Comparison of ENCODE assay signal across 11 cellular contexts in the genomic region with DNA sequence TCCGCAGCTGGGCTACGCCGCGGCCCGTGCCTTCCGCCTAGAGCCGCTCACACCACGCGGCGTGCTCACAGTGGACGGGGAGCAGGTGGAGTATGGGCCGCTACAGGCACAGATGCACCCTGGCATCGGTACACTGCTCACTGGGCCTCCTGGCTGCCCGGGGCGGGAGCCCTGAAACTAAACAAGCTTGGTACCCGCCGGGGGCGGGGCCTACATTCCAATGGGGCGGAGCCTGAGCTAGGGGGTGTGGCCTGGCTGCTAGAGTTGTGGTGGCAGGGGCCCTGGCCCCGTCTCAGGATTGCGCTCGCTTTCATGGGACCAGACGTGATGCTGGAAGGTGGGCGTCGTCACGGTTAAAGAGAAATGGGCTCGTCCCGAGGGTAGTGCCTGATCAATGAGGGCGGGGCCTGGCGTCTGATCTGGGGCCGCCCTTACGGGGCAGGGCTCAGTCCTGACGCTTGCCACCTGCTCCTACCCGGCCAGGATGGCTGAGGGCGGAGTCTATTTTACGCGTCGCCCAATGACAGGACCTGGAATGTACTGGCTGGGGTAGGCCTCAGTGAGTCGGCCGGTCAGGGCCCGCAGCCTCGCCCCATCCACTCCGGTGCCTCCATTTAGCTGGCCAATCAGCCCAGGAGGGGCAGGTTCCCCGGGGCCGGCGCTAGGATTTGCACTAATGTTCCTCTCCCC. TPM values are rescaled to one million over a fixed set of nuclear protein-coding genes. Genes with fewer than 3 reads are reported as not detected.
DNase-seq lines count a peak whose midpoint lies in the region; ATAC-seq and TF ChIP-seq lines count a peak whose summit lies in the region.
"Had no signal": no experiment of that assay in that cellular context is flagged by ENCODE, and none has a peak within 500 bp of the region (broad histone marks: within the 10 kb centered on the region; RNA-seq: fewer than 3 reads in every experiment).

No MANE protein-coding gene starts in this region.

- H3K9me3 Mint-ChIP-seq in glutamatergic neuron (ENCODE audit: unreplicated experiment): peaks cover 9% of the 10 kb centered on the region
- H3K9me3 Mint-ChIP-seq: activated naive CD8-positive, alpha-beta T cell treated with anti-CD3 and anti-CD28 coated beads, Interleukin-2, amount 10 ng/mL, durations not matched to agents 7 days and 5 days had no signal

- H3K36me3 ChIP-seq in prostate gland (no peaks in the 10 kb centered on the region), body of pancreas (replicated peaks in 1 of 2; ENCODE audit: insufficient read depth in 1 of 2, low read depth in 2 of 2) (no peaks in the 10 kb centered on the region)

- peak overlapping the region; percentile 58 to 63 for H3K27ac ChIP-seq in prostate gland
- peak overlapping the region in 2 of 4 donors; percentile 21 to 64 for H3K27ac ChIP-seq in body of pancreas

- intact Hi-C loops in prostate gland (cut with DNase I): no loop called here
- intact Hi-C loops in body of pancreas (cut with DNase I): no loop called here

- TF ChIP-seq POLR2A in prostate gland (IDR thresholded peaks at IDR 0.05): no peak
- peak in 1 of 3 donors; percentile 8 for TF ChIP-seq POLR2A in body of pancreas (IDR thresholded peaks at IDR 0.05)

- WGBS in prostate gland: 59% methylated on average over 46 of the region's 46 CpGs
- WGBS in body of pancreas, 2 donors: 65 to 81% methylated on average over 32 to 35 of the region's 46 CpGs

- H3K27me3 ChIP-seq in prostate gland (replicated peaks; ENCODE audit: insufficient read depth): no peaks in the 10 kb centered on the region
- H3K27me3 ChIP-seq in body of pancreas: no peaks in the 10 kb centered on the region

- peak overlapping the region; percentile 89 for H3K4me3 Mint-ChIP-seq in glutamatergic neuron (ENCODE audit: unreplicated experiment)
- H3K4me3 Mint-ChIP-seq: activated naive CD8-positive, alpha-beta T cell treated with anti-CD3 and anti-CD28 coated beads, Interleukin-2, amount 10 ng/mL, durations not matched to agents 7 days and 5 days had no signal

- peaks cover 14% of the 10 kb centered on the region for H3K4me1 Mint-ChIP-seq in glutamatergic neuron (ENCODE audit: low read depth, unreplicated experiment)

- H3K9me3 ChIP-seq in prostate gland: no peaks in the 10 kb centered on the region
- H3K9me3 ChIP-seq in body of pancreas: no peaks in the 10 kb centered on the region

- H3K4me3 ChIP-seq in prostate gland (no peak overlapping the region), body of pancreas (no peak overlapping the region)

- H3K27me3 Mint-ChIP-seq in glutamatergic neuron (ENCODE audit: unreplicated experiment): peaks cover 3% of the 10 kb centered on the region
- H3K27me3 Mint-ChIP-seq: activated naive CD8-positive, alpha-beta T cell treated with anti-CD3 and anti-CD28 coated beads, Interleukin-2, amount 10 ng/mL, durations not matched to agents 7 days and 5 days had no signal

- H3K36me3 Mint-ChIP-seq in glutamatergic neuron (ENCODE audit: unreplicated experiment): no peaks in the 10 kb centered on the region

- ATAC-seq in GM19035 (IDR thresholded peaks at IDR 0.05; ENCODE audit: unreplicated experiment) (no peak), body of pancreas (no peak), HG02623 (IDR thresholded peaks at IDR 0.05; ENCODE audit: unreplicated experiment) (no peak)

- TF ChIP-seq CTCF in glutamatergic neuron (IDR thresholded peaks at IDR 0.05; ENCODE audit: partially characterized antibody, unreplicated experiment) (no peak), prostate gland (IDR thresholded peaks at IDR 0.05) (no peak), body of pancreas (IDR thresholded peaks at IDR 0.05) (no peak)

- peaks cover 11% of the 10 kb centered on the region for H3K4me1 ChIP-seq in prostate gland (replicated peaks)
- H3K4me1 ChIP-seq in body of pancreas: peaks cover 32% of the 10 kb centered on the region

- peak; percentile 98 for DNase-seq in ELF-1 (ENCODE audit: low read depth, low spot score)
- DNase-seq in SHP77 (lab: John Stamatoyannopoulos, UW): peak; percentile 93 to 94
- DNase-seq in glutamatergic neuron: peak; percentile 87
- no peak for DNase-seq in prostate gland (ENCODE audit: low spot score)
- no peak for DNase-seq in foreskin melanocyte
- no peak for DNase-seq in body of pancreas
- DNase-seq: activated naive CD8-positive, alpha-beta T cell treated with anti-CD3 and anti-CD28 coated beads, Interleukin-2, amount 10 ng/mL, durations not matched to agents 7 days and 5 days; NCI-H1694 treated with DMSO at 0.1 percent for 48 hours had no signal

- H3K27ac Mint-ChIP-seq in glutamatergic neuron (ENCODE audit: unreplicated experiment): peak overlapping the region; percentile 94
- H3K27ac Mint-ChIP-seq: activated naive CD8-positive, alpha-beta T cell treated with anti-CD3 and anti-CD28 coated beads, Interleukin-2, amount 10 ng/mL, durations not matched to agents 7 days and 5 days had no signal

RNA-seq across cellular contexts. Expression of a gene that starts 7.4 kb away (rescaled TPM):
- total RNA-seq in glutamatergic neuron (ENCODE audit: unreplicated experiment) (2.9 TPM), prostate gland (10 to 100 TPM; 14.3 to 52.7 TPM), body of pancreas (1 to 10 TPM; 2.0 to 4.9 TPM)

RNA-seq across cellular contexts. Expression of a gene that starts 10.4 kb away (rescaled TPM):
- total RNA-seq in glutamatergic neuron (ENCODE audit: unreplicated experiment) (146 TPM), prostate gland (10 to 100 TPM; 24.8 to 25.4 TPM), body of pancreas (10 to 100 TPM in 1 of 2 donors, 1 to 10 TPM in 1; 8.3 to 37.6 TPM)

RNA-seq across cellular contexts. Expression of a gene that starts 10.8 kb away (rescaled TPM):
- 1,011 TPM for total RNA-seq in glutamatergic neuron (ENCODE audit: unreplicated experiment)
- total RNA-seq in prostate gland: 1,000 to 10,000 TPM; 2,096 to 3,914 TPM
- 1,000 to 10,000 TPM; 2,402 to 3,112 TPM for total RNA-seq in body of pancreas

RNA-seq across cellular contexts. Expression of a gene that starts 14.9 kb away (rescaled TPM):
- total RNA-seq in glutamatergic neuron (ENCODE audit: unreplicated experiment) (1.5 TPM), prostate gland (1 to 10 TPM; 2.8 to 8.8 TPM), body of pancreas (1 to 10 TPM in 1 of 2 donors, under 1 TPM in 1; 0.33 to 4.2 TPM)
- total RNA-seq: posterior vena cava had no signal

RNA-seq across cellular contexts. Expression of a gene that starts 16.2 kb away (rescaled TPM):
- total RNA-seq in glutamatergic neuron (ENCODE audit: unreplicated experiment) (7.8 TPM), prostate gland (10 to 100 TPM in 1 of 2 donors, 1 to 10 TPM in 1; 7.0 to 11.2 TPM), body of pancreas (1 to 10 TPM in 1 of 2 donors, not detected in 1; 2.9 TPM)

Comparison
In these comparisons a context has a peak if more than half of its experiments do, and no peak if none do; other contexts are left out.
1. DNase-seq: peak in ELF-1 (single experiment), SHP77 (2 of 2) and glutamatergic neuron (single experiment); none in prostate gland (single experiment), foreskin melanocyte (single experiment) and body of pancreas (0 of 4).